In genomic region chr19:54947381-54947780, GRCh38 we compare ENCODE assay signal across 1 cellular context.
TF ChIP-seq lines count a peak whose summit lies in the region.

NLRP7 (minus strand) TSS chr19:54947530.

TF ChIP-seq in GM23338, 12 proteins besides CTCF, POLR2A, EP300 and RAD21 (continued from another document):
- TF ChIP-seq REST (IDR thresholded peaks at IDR 0.05; ENCODE audit: unreplicated experiment), result no peak
- TF ChIP-seq POLR2AphosphoS5 (IDR thresholded peaks at IDR 0.05; ENCODE audit: low read depth), result no peak
- no peak for TF ChIP-seq ZNF462 (CRISPR knock-in tag; IDR thresholded peaks at IDR 0.05)
- no peak for TF ChIP-seq EZH2 (IDR thresholded peaks at IDR 0.05; ENCODE audit: low read depth, unreplicated experiment)
- TF ChIP-seq NANOG (IDR thresholded peaks at IDR 0.05; ENCODE audit: borderline replicate concordance), result no peak
- TF ChIP-seq ETS1 (IDR thresholded peaks at IDR 0.05), result no peak
- no peak for TF ChIP-seq ZNF331 (CRISPR knock-in tag; IDR thresholded peaks at IDR 0.05; ENCODE audit: low read depth)
